In the genomic region with DNA sequence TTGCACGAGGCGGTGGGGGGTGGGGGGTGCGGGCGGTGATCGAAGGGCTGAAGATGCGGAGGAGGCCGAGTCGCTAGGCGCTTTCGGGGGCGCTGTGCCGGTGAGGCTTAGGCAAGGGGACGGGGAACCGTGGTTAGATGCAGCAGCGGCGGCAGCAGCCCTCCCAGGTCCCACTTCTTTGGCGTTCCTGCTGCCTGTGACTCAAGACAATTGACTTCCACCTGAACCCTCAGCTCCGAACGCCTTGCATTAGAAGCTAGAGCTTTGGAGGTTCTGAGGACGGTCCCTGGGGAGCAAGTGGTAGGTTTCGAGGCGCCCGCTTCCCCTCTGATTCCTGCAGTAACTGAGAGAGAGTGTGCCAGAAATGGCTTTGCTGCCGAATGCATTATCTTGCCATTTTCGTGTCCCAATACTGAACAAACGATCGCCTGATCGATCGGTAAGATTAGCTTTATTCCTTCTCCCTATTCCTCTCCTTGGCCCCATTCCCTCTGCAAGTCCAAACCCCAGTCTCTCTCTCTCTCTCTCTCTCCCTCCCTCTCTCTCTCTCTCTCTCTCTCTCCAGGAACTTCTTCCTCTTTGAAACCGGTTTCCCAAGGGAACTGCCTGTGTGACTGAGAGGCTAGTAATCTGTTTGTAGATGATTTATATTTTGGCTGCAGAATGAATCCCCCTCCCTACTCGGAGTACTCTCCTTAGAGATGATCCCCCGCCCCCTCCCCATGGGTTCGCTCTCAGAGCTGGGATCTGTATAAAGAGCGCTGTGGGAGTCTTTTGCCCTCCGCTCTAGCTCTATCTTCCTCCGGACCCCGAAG, we compare ENCODE assay signal across 9 cellular contexts. TPM values are rescaled to one million over a fixed set of nuclear protein-coding genes. Genes with fewer than 3 reads are reported as not detected.
DNase-seq lines count a peak whose midpoint lies in the region; ATAC-seq, FAIRE-seq and TF ChIP-seq lines count a peak whose summit lies in the region.
"Had no signal": no experiment of that assay in that cellular context is flagged by ENCODE, and none has a peak within 500 bp of the region (broad histone marks: within the 10 kb centered on the region; RNA-seq: fewer than 3 reads in every experiment).

No MANE protein-coding gene starts in this region.

- H3K9me2 ChIP-seq in GM23248 (ENCODE audit: insufficient read depth), result no peaks in the 10 kb centered on the region

- no peaks in the 10 kb centered on the region for H3K9me3 Mint-ChIP-seq in dendritic cell treated with granulocyte-macrophage colony-stimulating factor and Interleukin-4, amounts not matched to agents 40 ng/mL and 50 ng/mL, for 4 days

- POLR2A ChIA-PET in A549 (lab: Yijun Ruan, JAX), result no interaction called here

- H3K36me3 Mint-ChIP-seq in dendritic cell treated with granulocyte-macrophage colony-stimulating factor and Interleukin-4, amounts not matched to agents 40 ng/mL and 50 ng/mL, for 4 days (ENCODE audit: low read depth), result no peaks in the 10 kb centered on the region

- intact Hi-C loops in dendritic cell treated with granulocyte-macrophage colony-stimulating factor and Interleukin-4, amounts not matched to agents 40 ng/mL and 50 ng/mL, for 4 days (cut with micrococcal nuclease), result no loop called here

- no peak for TF ChIP-seq POLR2A in A549 (IDR thresholded peaks at IDR 0.05; ENCODE audit: low read length)

- TF ChIP-seq RAD21 in A549 (conservative IDR thresholded peaks at IDR 0.05 in 1 of 2, IDR thresholded peaks at IDR 0.05 in 1 of 2), result no peak

- peaks cover 6% of the 10 kb centered on the region for H3K4me1 Mint-ChIP-seq in dendritic cell treated with granulocyte-macrophage colony-stimulating factor and Interleukin-4, amounts not matched to agents 40 ng/mL and 50 ng/mL, for 4 days (ENCODE audit: low read depth)

- DNase-seq in A549 (ENCODE audit: low read depth in 1 of 2, low spot score in 1 of 2) (peak in 1 of 2 experiments; percentile 24), GM23248 (peak; percentile 12), NCI-H446 treated with DMSO at 0.1 percent for 48 hours (lab: John Stamatoyannopoulos, UW) (peak; percentile 76), medulla oblongata (ENCODE audit: extremely low spot score) (peak; percentile 66), HuH-7.5 (ENCODE audit: low spot score) (no peak)

- H3K27ac ChIP-seq in A549, result no peak overlapping the region
- H3K27ac ChIP-seq in GM23248, result no peak overlapping the region

- H3K4me3 Mint-ChIP-seq in dendritic cell treated with granulocyte-macrophage colony-stimulating factor and Interleukin-4, amounts not matched to agents 40 ng/mL and 50 ng/mL, for 4 days, result peak overlapping the region; percentile 7

- H3K4me3 ChIP-seq in A549 (peak overlapping the region; percentile 50), GM23248 (peak overlapping the region; percentile 34)

- no peaks in the 10 kb centered on the region for H4K20me1 ChIP-seq in GM23248 (ENCODE audit: insufficient read depth)

- peaks cover 52% of the 10 kb centered on the region for H3K27me3 Mint-ChIP-seq in dendritic cell treated with granulocyte-macrophage colony-stimulating factor and Interleukin-4, amounts not matched to agents 40 ng/mL and 50 ng/mL, for 4 days

- in situ Hi-C loops in GM23248 (cut with MboI), result no loop called here

- no peak overlapping the region for H3K9ac ChIP-seq in GM23248

- peak; percentile 55 to 67 for ATAC-seq in A549
- ATAC-seq in GM19455 (IDR thresholded peaks at IDR 0.05; ENCODE audit: unreplicated experiment), result no peak
- ATAC-seq in HG02852 (IDR thresholded peaks at IDR 0.05; ENCODE audit: unreplicated experiment), result no peak

- H2AFZ ChIP-seq in GM23248, result peak overlapping the region; percentile 23; the same call in 1 of the 2 replicates

- WGBS in A549 (ENCODE audit: missing lambda C conversion rate), result 10% methylated on average over 26 of the region's 37 CpGs
- 2 to 3% methylated on average over 35 to 37 of the region's 37 CpGs for WGBS in GM23248 (ENCODE audit: low coverage in 1 of 2, low lambda C conversion rate in 2 of 2, missing lambda C conversion rate in 2 of 2), 2 experiments

- H3K9me3 ChIP-seq in A549, result no peaks in the 10 kb centered on the region
- no peaks in the 10 kb centered on the region for H3K9me3 ChIP-seq in GM23248 (ENCODE audit: low read depth)

- 0 out of 2 replicates have a peak, but pooled peaks cover 10% of the 10 kb centered on the region for H3K27me3 ChIP-seq in GM23248 (replicated peaks; ENCODE audit: insufficient read depth)

- TF ChIP-seq EP300 in A549 (IDR thresholded peaks at IDR 0.05), result no peak

- no peak for FAIRE-seq in A549 (lab: Jason Lieb, UNC)

- H3K79me2 ChIP-seq in GM23248 (ENCODE audit: insufficient read depth), result no peaks in the 10 kb centered on the region

- no peaks in the 10 kb centered on the region for H3F3A ChIP-seq in GM23248 (ENCODE audit: insufficient read depth)

- CTCF ChIA-PET in A549 (lab: Yijun Ruan, JAX), result interaction anchor here (1.1 kb wide), 1 partner anchor 12 kb away, joined by 3 read pairs; no protein-coding TSS in a partner anchor

- no peak overlapping the region for H3K27ac Mint-ChIP-seq in dendritic cell treated with granulocyte-macrophage colony-stimulating factor and Interleukin-4, amounts not matched to agents 40 ng/mL and 50 ng/mL, for 4 days

- no peaks in the 10 kb centered on the region for H3K36me3 ChIP-seq in GM23248 (ENCODE audit: low read depth)

- H3K4me2 ChIP-seq in A549, result peak overlapping the region; percentile 99
- H3K4me2 ChIP-seq in GM23248 (ENCODE audit: unreplicated experiment), result peak overlapping the region; percentile 35

- no peak for TF ChIP-seq CTCF in A549 (IDR thresholded peaks at IDR 0.05)

- H3K4me1 ChIP-seq in A549, result peaks cover 15% of the 10 kb centered on the region
- H3K4me1 ChIP-seq in GM23248 (ENCODE audit: insufficient read depth), result no peaks in the 10 kb centered on the region

TF ChIP-seq in A549, 52 proteins besides CTCF, POLR2A, EP300 and RAD21:
- TF ChIP-seq SREBF2 (IDR thresholded peaks at IDR 0.05) (no peak), KDM1A (IDR thresholded peaks at IDR 0.05; ENCODE audit: low read depth) (no peak), MAZ (IDR thresholded peaks at IDR 0.05; ENCODE audit: borderline replicate concordance, low read depth, low read length) (no peak), CBX2 (IDR thresholded peaks at IDR 0.05; ENCODE audit: borderline replicate concordance, low read depth) (no peak)

RNA-seq across cellular contexts. Expression of a gene that starts 0.7 kb away (rescaled TPM):
- polyA plus RNA-seq in A549 (2011; rRNA removed) (not detected in 2 replicates), A549 (2017; fragmentation: RNase III; extraction: RNeasy Plus Mini Kit Qiagen cat#74134 plus additional on column Dnase treatment) (not detected in 3 replicates), GM23248 (2016; fragmentation: Nextera tagmentation; extraction: Ambion mirVana) (not detected in 2 replicates)
- not detected in 2 replicates for polyA plus RNA-seq in A549 (2012; cell fraction: cytosol; rRNA removed)
- not detected in 2 replicates for polyA plus RNA-seq in A549 (2012; cell fraction: nucleus; rRNA removed)
- polyA minus RNA-seq in A549 (2011; rRNA and poly(A)+ RNA removed), result not detected in 2 replicates
- not detected in 2 replicates for total RNA-seq in GM23248 (2014; rRNA removed; shearing (Covaris generic))
- total RNA-seq: activated CD8-positive, alpha-beta memory T cell treated with anti-CD3 and anti-CD28 coated beads for 36 hours had no signal

Comparison
In these comparisons a context has a peak if more than half of its experiments do, and no peak if none do; other contexts are left out.
1. ATAC-seq: peak in A549 (2 of 2); none in GM19455 (single experiment) and HG02852 (single experiment).